ENCODE assay signal across 8 cellular contexts in the genomic region with DNA sequence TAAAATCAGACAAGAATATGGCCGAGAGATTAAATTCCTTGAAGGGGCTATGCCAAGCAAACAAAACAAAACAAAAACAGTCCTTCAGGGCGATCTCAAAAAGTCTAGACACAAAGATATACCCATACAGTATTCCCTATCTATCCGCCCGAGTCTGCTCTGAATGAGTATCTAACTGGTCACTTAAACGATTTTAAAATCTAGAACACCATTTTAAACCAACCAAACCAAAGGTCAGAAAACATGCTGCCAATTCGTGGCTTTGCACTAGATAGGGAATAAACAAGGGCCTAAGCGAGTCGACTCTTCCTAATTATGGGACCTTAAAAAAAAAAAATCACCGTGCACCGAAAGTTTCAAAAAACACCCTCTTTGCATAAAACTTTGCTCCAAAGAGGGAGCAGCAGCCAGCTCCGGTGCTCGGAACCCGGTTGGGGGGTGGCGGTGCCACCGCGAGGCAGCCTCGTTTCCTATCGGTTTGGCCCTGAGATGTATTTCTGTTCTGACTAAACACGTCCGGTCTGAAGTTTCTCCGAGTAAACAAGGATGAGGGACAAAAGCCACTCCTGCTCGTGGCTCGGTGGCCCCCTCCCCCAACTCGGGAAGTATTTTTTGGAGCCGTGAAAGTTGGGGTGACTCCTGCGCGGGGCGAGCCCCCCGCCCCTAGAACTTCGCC. TPM values are rescaled to one million over a fixed set of nuclear protein-coding genes. Genes with fewer than 3 reads are reported as not detected.
DNase-seq lines count a peak whose midpoint lies in the region; ATAC-seq, FAIRE-seq and TF ChIP-seq lines count a peak whose summit lies in the region.

No MANE protein-coding gene starts in this region.

- 0% methylated on average over 30 of the region's 30 CpGs for WGBS in pancreas, 2 donors

- no peak for TF ChIP-seq CTCF in pancreas (IDR thresholded peaks at IDR 0.05)
- no peak for TF ChIP-seq CTCF in thoracic aorta (IDR thresholded peaks at IDR 0.05)

- no peaks in the 10 kb centered on the region for H3K9me3 ChIP-seq in pancreas
- H3K9me3 ChIP-seq in thoracic aorta, result no peaks in the 10 kb centered on the region

- H3K36me3 ChIP-seq in pancreas (peaks cover 0 to 18% (median 6%) of the 10 kb centered on the region in 3 donors), thoracic aorta (peaks cover 9% of the 10 kb centered on the region)

- H3K27ac ChIP-seq in pancreas (peak overlapping the region; percentile 90 to 99 (median 96)), thoracic aorta (peak overlapping the region; percentile 90 to 98)

- DNase-seq in Right ventricle myocardium inferior (ENCODE audit: missing footprints) (peak; percentile 78), cardiac septum (ENCODE audit: low spot score) (no peak), RPMI8226 (peak; percentile 59), glomerular visceral epithelial cell (ENCODE audit: extremely low spot score) (peak; percentile 49), pancreas (peak; percentile 59 to 82 (median 70)), thoracic aorta (ENCODE audit: low spot score) (no peak)
- DNase-seq in activated naive CD4-positive, alpha-beta T cell treated with Interleukin-2 at 50 U/mL for 16 hours, result peak; percentile 79

- ATAC-seq in Right ventricle myocardium inferior (no peak), HG03039 (IDR thresholded peaks at IDR 0.05; ENCODE audit: unreplicated experiment) (peak; percentile 31), pancreas (peak; percentile 28 to 45 (median 40)), thoracic aorta (ENCODE audit: insufficient number of reproducible peaks, low FRiP score, low read depth) (peak; percentile 30)

- intact Hi-C loops in Right ventricle myocardium inferior (cut with DNase I) (loop anchor here (1.0 to 10.0 kb wide), 8 partner anchors 18 to 581 kb away; a partner anchor contains a TSS), cardiac septum (cut with DNase I) (loop anchor here (1.0 to 10.0 kb wide), 7 partner anchors 43 to 339 kb away; a partner anchor contains a TSS), pancreas (cut with DNase I) (no loop called here)

- H3K27me3 ChIP-seq in pancreas (no peaks in the 10 kb centered on the region), thoracic aorta (replicated peaks; ENCODE audit: insufficient read depth) (no peaks in the 10 kb centered on the region)

- no peak for FAIRE-seq in pancreas (lab: Jason Lieb, UNC)

- H3K4me3 ChIP-seq in pancreas, result peak overlapping the region; percentile 28 to 89 (median 53)
- H3K4me3 ChIP-seq in thoracic aorta, result peak overlapping the region; percentile 77

- peaks cover 10 to 20% (median 18%) of the 10 kb centered on the region in 3 donors for H3K4me1 ChIP-seq in pancreas
- H3K4me1 ChIP-seq in thoracic aorta (ENCODE audit: control insufficient read depth in 1 of 2, low read depth in 2 of 2), result peaks cover 23 to 37% of the 10 kb centered on the region in 2 donors

RNA-seq across cellular contexts. Expression of a gene that starts 1.8 kb away (rescaled TPM):
- total RNA-seq in Right ventricle myocardium inferior, result 183 TPM
- 153 TPM for total RNA-seq in cardiac septum
- 100 to 1,000 TPM in 1 of 6 donors, 10 to 100 TPM in 5; 53.5 to 116 (median 75.7) TPM for total RNA-seq in pancreas
- 100 to 1,000 TPM; 101 to 196 TPM for polyA plus RNA-seq in pancreas
- total RNA-seq in thoracic aorta, result 100 to 1,000 TPM; 188 to 369 TPM

RNA-seq across cellular contexts. Expression of a gene that starts 41.7 kb away (rescaled TPM):
- total RNA-seq in Right ventricle myocardium inferior (not detected), cardiac septum (not detected), pancreas (not detected), thoracic aorta (1 to 10 TPM in 1 of 2 donors, not detected in 1; 1.1 TPM)
- under 1 TPM in 1 of 2 donors, not detected in 1; 0.02 TPM for polyA plus RNA-seq in pancreas

Comparison
In these comparisons a context has a peak if more than half of its experiments do, and no peak if none do; other contexts are left out.
1. DNase-seq: peak in Right ventricle myocardium inferior (single experiment), RPMI8226 (single experiment), activated naive CD4-positive, alpha-beta T cell treated with Interleukin-2 at 50 U/mL for 16 hours (single experiment), glomerular visceral epithelial cell (single experiment) and pancreas (6 of 6); none in cardiac septum (single experiment) and thoracic aorta (single experiment).
2. intact Hi-C loops: an anchor here in Right ventricle myocardium inferior (1.0 to 10.0 kb wide) and cardiac septum (1.0 to 10.0 kb wide); none called in pancreas.